Comparison of ENCODE assay signal across 1 cellular context in genomic region chr3:181712505-181713299, GRCh38.
TF ChIP-seq lines count a peak whose summit lies in the region.

No MANE protein-coding gene starts in this region.

TF ChIP-seq in HepG2, 621 proteins besides CTCF, POLR2A, EP300 and RAD21 (continued from another document):
- TF ChIP-seq ZNF687 (CRISPR knock-in tag; IDR thresholded peaks at IDR 0.05) (0 out of 2 replicates have a peak, but pooled peaks have one; percentile 14), MXD3 (CRISPR knock-in tag; IDR thresholded peaks at IDR 0.05) (no peak)
